In genomic region chr20:46073024-46073423, GRCh38 we compare ENCODE assay signal across 34 cellular contexts. TPM values are rescaled to one million over a fixed set of nuclear protein-coding genes. Genes with fewer than 3 reads are reported as not detected.
"Had no signal": no experiment of that assay in that cellular context is flagged by ENCODE, and none has a peak within 500 bp of the region (broad histone marks: within the 10 kb centered on the region; RNA-seq: fewer than 3 reads in every experiment).

No MANE protein-coding gene starts in this region.

- DNase-seq: activated B cell treated with CpG ODN at 0.5 μM for 24 hours; activated CD4-positive, alpha-beta memory T cell treated with anti-CD3 and anti-CD28 coated beads, Interleukin-2, amount 10 ng/mL, durations not matched to agents 7 days and 5 days; activated CD4-positive, alpha-beta T cell treated with anti-CD3 and anti-CD28 coated beads for 4 hours; activated CD4-positive, CD25-positive, alpha-beta regulatory T cell treated with anti-CD3 and anti-CD28 coated beads, Interleukin-2, amount 50 U/mL, for 72 hours; activated CD8-positive, alpha-beta memory T cell treated with anti-CD3 and anti-CD28 coated beads for 24 hours; activated CD8-positive, alpha-beta memory T cell treated with anti-CD3 and anti-CD28 coated beads, Interleukin-2, amount 50 U/mL, for 48 hours; activated effector memory CD4-positive, alpha-beta T cell treated with Interleukin-2 at 50 U/mL for 16 hours; activated naive CD4-positive, alpha-beta T cell treated with anti-CD3 and anti-CD28 coated beads, Interleukin-2, amount 50 U/mL, for 16 hours; activated naive CD8-positive, alpha-beta T cell treated with anti-CD3 and anti-CD28 coated beads, Interleukin-2, amount 10 ng/mL, durations not matched to agents 7 days and 5 days; activated T-cell treated with anti-CD3 and anti-CD28 coated beads, Interleukin-2, amount 50 U/mL, for 48 hours; amygdala; body of pancreas; cerebellar nuclear complex; Karpas-422; KBM-7; MM.1S; MV-4-11; NCI-H1092; NCI-H1436 treated with DMSO at 0.1 percent for 48 hours; NCI-H1694 treated with DMSO at 0.1 percent for 48 hours; NCI-H2029; NCI-H345; NCI-H524 treated with DMSO at 0.1 percent for 48 hours; NK-92 treated with Interleukin-12 subunit alpha and Interleukin-12 subunit beta, amount 100 ng/mL, for 24 hours; Right ventricle myocardium superior; SW 1271; T-helper 1 cell; T-helper 2 cell; T-helper 9 cell had no signal

- H3K27ac Mint-ChIP-seq: activated B cell treated with CpG ODN at 0.5 μM for 24 hours; activated CD4-positive, alpha-beta memory T cell treated with anti-CD3 and anti-CD28 coated beads, Interleukin-2, amount 10 ng/mL, durations not matched to agents 7 days and 5 days; activated CD8-positive, alpha-beta memory T cell treated with anti-CD3 and anti-CD28 coated beads, Interleukin-2, amount 10 ng/mL, durations not matched to agents 7 days and 5 days; activated naive CD8-positive, alpha-beta T cell treated with anti-CD3 and anti-CD28 coated beads, Interleukin-2, amount 10 ng/mL, durations not matched to agents 7 days and 5 days had no signal

- H3K27me3 Mint-ChIP-seq: activated B cell treated with CpG ODN at 0.5 μM for 24 hours; activated CD4-positive, alpha-beta memory T cell treated with anti-CD3 and anti-CD28 coated beads, Interleukin-2, amount 10 ng/mL, durations not matched to agents 7 days and 5 days; activated CD8-positive, alpha-beta memory T cell treated with anti-CD3 and anti-CD28 coated beads, Interleukin-2, amount 10 ng/mL, durations not matched to agents 7 days and 5 days; activated naive CD8-positive, alpha-beta T cell treated with anti-CD3 and anti-CD28 coated beads, Interleukin-2, amount 10 ng/mL, durations not matched to agents 7 days and 5 days had no signal

- ATAC-seq: activated CD8-positive, alpha-beta memory T cell treated with anti-CD3 and anti-CD28 coated beads, Interleukin-2, amount 10 ng/mL, durations not matched to agents 7 days and 5 days; body of pancreas had no signal

- H3K4me1 ChIP-seq: body of pancreas, breast epithelium had no signal

- H3K9me3 ChIP-seq: body of pancreas, breast epithelium had no signal

- H3K27ac ChIP-seq: body of pancreas, breast epithelium, PC-9, VCaP had no signal

- H3K27me3 ChIP-seq: body of pancreas, breast epithelium had no signal

- H3K4me3 Mint-ChIP-seq: activated B cell treated with CpG ODN at 0.5 μM for 24 hours; activated CD4-positive, alpha-beta memory T cell treated with anti-CD3 and anti-CD28 coated beads, Interleukin-2, amount 10 ng/mL, durations not matched to agents 7 days and 5 days; activated CD8-positive, alpha-beta memory T cell treated with anti-CD3 and anti-CD28 coated beads, Interleukin-2, amount 10 ng/mL, durations not matched to agents 7 days and 5 days; activated naive CD8-positive, alpha-beta T cell treated with anti-CD3 and anti-CD28 coated beads, Interleukin-2, amount 10 ng/mL, durations not matched to agents 7 days and 5 days had no signal

- H3K9me3 Mint-ChIP-seq: activated B cell treated with CpG ODN at 0.5 μM for 24 hours; activated CD4-positive, alpha-beta memory T cell treated with anti-CD3 and anti-CD28 coated beads, Interleukin-2, amount 10 ng/mL, durations not matched to agents 7 days and 5 days; activated naive CD8-positive, alpha-beta T cell treated with anti-CD3 and anti-CD28 coated beads, Interleukin-2, amount 10 ng/mL, durations not matched to agents 7 days and 5 days had no signal

- H3K4me3 ChIP-seq: body of pancreas, breast epithelium, PC-9 had no signal

- H3K36me3 ChIP-seq: breast epithelium had no signal

- H3K4me2 ChIP-seq: PC-9 had no signal

- H2AFZ ChIP-seq: PC-9 had no signal

RNA-seq across cellular contexts. Expression of gene SLC12A5, which starts 44.0 kb away (rescaled TPM):
- total RNA-seq: activated B cell treated with CpG ODN at 0.5 μM for 24 hours, body of pancreas, NCI-H460, Right ventricle myocardium superior had no signal
